In the genomic region with DNA sequence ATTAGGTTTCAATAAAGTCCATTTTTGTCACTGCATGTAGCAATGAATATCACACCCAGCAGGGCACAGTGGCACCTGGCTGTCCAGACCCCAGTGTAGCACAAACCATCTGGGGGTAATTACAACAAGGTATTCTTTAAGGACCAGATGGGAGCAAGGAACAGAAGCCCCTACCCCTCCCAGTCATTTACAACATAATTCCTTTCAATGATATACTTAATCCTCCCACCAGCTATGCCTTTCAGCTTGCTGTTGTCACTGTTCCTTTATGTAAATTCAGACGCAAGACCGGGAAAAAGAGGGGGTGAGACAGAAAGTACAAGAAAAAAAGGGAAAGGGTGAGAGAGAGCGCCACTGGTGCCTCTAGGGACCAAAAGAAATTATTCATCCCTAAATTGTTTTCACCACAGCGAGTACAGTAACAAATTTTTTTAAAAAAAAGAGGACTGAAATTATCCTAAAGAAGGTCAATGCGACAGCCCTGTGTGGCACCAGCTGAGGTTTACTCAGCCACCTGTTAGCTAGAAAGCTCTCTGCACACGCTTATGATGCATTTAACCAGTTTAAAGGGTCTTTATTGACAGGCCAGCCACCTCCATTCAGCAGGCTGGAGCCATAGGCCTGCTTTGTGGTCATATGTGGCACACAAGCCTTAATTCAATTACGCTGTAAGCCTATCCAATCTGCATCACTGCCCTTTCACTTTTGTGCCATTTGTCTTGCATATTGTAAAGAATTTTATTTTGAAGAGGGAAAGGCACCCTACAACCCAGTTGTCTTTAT, we compare ENCODE assay signal across 15 cellular contexts.
DNase-seq lines count a peak whose midpoint lies in the region; ATAC-seq and TF ChIP-seq lines count a peak whose summit lies in the region.
"Had no signal": no experiment of that assay in that cellular context is flagged by ENCODE, and none has a peak within 500 bp of the region (broad histone marks: within the 10 kb centered on the region; RNA-seq: fewer than 3 reads in every experiment).

No MANE protein-coding gene starts in this region.

- H3K36me3 Mint-ChIP-seq in WTC11, result no peaks in the 10 kb centered on the region
- no peaks in the 10 kb centered on the region for H3K36me3 Mint-ChIP-seq in progenitor cell of endocrine pancreas (ENCODE audit: insufficient read depth)
- H3K36me3 Mint-ChIP-seq: naive thymus-derived CD8-positive, alpha-beta T cell had no signal

- H3K4me1 Mint-ChIP-seq in WTC11, result peaks cover 34% of the 10 kb centered on the region
- H3K4me1 Mint-ChIP-seq in progenitor cell of endocrine pancreas (ENCODE audit: low read depth), result peaks cover 4% of the 10 kb centered on the region
- H3K4me1 Mint-ChIP-seq: activated B cell treated with CpG ODN at 0.5 μM for 24 hours; naive thymus-derived CD8-positive, alpha-beta T cell had no signal

- DNase-seq in NCI-H1092 (lab: John Stamatoyannopoulos, UW) (peak; percentile 80), NCI-H2107 treated with DMSO at 0.1 percent for 48 hours (lab: John Stamatoyannopoulos, UW; ENCODE audit: unreplicated experiment) (peak; percentile 91), WTC11 (ENCODE audit: low spot score) (no peak), progenitor cell of endocrine pancreas (ENCODE audit: low spot score, unreplicated experiment) (no peak), Kasumi-1 (lab: John Stamatoyannopoulos, UW) (no peak), amniotic stem cell (lab: John Stamatoyannopoulos, UW) (no peak)
- DNase-seq: activated B cell treated with CpG ODN at 0.5 μM for 24 hours; AML-193; Caco-2; dermis blood vessel endothelial cell; kidney; naive thymus-derived CD8-positive, alpha-beta T cell; NCI-H187; posterior cingulate gyrus had no signal

- ATAC-seq in WTC11 (peak; percentile 95), HG02938 (IDR thresholded peaks at IDR 0.05; ENCODE audit: unreplicated experiment) (no peak)
- ATAC-seq: naive thymus-derived CD8-positive, alpha-beta T cell had no signal

- TF ChIP-seq CTCF in WTC11 (IDR thresholded peaks at IDR 0.05), result no peak
- TF ChIP-seq CTCF in progenitor cell of endocrine pancreas (IDR thresholded peaks at IDR 0.05; ENCODE audit: unreplicated experiment), result no peak

- POLR2A ChIA-PET in WTC11 (lab: Charles Lee), result no interaction called here

- H3K4me3 Mint-ChIP-seq in WTC11, result peak overlapping the region; percentile 61
- no peak overlapping the region for H3K4me3 Mint-ChIP-seq in progenitor cell of endocrine pancreas (ENCODE audit: low read depth)
- H3K4me3 Mint-ChIP-seq: activated B cell treated with CpG ODN at 0.5 μM for 24 hours; naive thymus-derived CD8-positive, alpha-beta T cell had no signal

- H3K9me3 Mint-ChIP-seq in WTC11 (peaks cover 6% of the 10 kb centered on the region), progenitor cell of endocrine pancreas (ENCODE audit: low read depth) (no peaks in the 10 kb centered on the region)

- H3K27me3 Mint-ChIP-seq in WTC11 (ENCODE audit: low read depth) (no peaks in the 10 kb centered on the region), progenitor cell of endocrine pancreas (no peaks in the 10 kb centered on the region)
- H3K27me3 Mint-ChIP-seq: activated B cell treated with CpG ODN at 0.5 μM for 24 hours; naive thymus-derived CD8-positive, alpha-beta T cell had no signal

- CTCF ChIA-PET in WTC11 (lab: Charles Lee), result interaction anchor here (0.8 to 1.2 kb wide), 3 partner anchors 13 to 174 kb away, joined by 3 to 4 read pairs (median 3); no protein-coding TSS in a partner anchor

- H3K27ac Mint-ChIP-seq in WTC11, result peak overlapping the region; percentile 94
- peak overlapping the region; percentile 33 for H3K27ac Mint-ChIP-seq in progenitor cell of endocrine pancreas
- H3K27ac Mint-ChIP-seq: activated B cell treated with CpG ODN at 0.5 μM for 24 hours; naive thymus-derived CD8-positive, alpha-beta T cell had no signal

TF ChIP-seq in WTC11, 78 proteins besides CTCF, POLR2A, EP300 and RAD21:
- TF ChIP-seq FOXP1 (CRISPR knock-in tag; IDR thresholded peaks at IDR 0.05; ENCODE audit: borderline replicate concordance) (no peak), SMAD3 (CRISPR knock-in tag; IDR thresholded peaks at IDR 0.05; ENCODE audit: borderline replicate concordance) (no peak), ZNF317 (CRISPR knock-in tag; IDR thresholded peaks at IDR 0.05; ENCODE audit: borderline replicate concordance, low read depth) (peak; percentile 59)
TF ChIP-seq in WTC11: peak in this region for 1.

Comparison
In these comparisons a context has a peak if more than half of its experiments do, and no peak if none do; other contexts are left out.
1. DNase-seq: peak in NCI-H1092 (single experiment) and NCI-H2107 treated with DMSO at 0.1 percent for 48 hours (single experiment); none in WTC11 (single experiment), progenitor cell of endocrine pancreas (single experiment), Kasumi-1 (0 of 2) and amniotic stem cell (single experiment).